ENCODE assay signal across 8 cellular contexts in the genomic region with DNA sequence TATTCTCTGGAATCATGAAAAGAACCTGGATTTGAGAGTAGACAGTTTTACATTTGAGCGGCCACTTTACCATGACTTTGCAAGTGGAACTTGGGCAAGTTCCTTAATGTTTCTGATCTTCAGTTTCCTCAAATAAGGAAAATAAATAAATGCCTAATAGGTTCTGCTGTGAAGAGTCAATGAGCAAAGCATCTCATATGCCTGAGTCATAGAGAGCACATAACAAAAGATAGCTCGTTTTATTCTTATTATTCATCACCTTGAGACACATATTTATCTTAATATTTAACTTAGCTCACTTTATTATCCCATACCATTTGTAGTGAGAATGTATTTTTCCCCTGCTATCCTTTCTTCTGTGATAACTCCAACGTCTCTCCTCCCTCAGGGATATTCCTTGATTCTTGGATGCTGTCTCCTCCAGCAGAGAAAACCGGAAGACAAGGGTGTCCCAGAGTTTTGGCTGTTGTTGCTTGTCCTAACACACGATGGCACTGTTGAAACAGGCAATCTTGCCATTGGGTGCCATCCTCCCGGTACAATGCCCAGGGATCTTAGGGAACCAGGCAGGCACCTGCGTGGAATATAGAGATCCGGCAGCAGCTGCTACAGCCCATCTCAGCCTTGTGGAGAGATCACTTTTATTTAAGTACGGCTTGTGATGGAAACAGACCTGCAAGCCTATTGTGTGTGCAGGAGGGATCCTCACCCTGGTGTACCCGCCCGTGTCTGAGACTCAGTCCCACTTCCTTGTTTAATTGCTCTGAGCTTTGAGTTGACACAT.
DNase-seq lines count a peak whose midpoint lies in the region; ATAC-seq and FAIRE-seq lines count a peak whose summit lies in the region.

No MANE protein-coding gene starts in this region.

- ATAC-seq in GM21360 (IDR thresholded peaks at IDR 0.05; ENCODE audit: unreplicated experiment) (peak; percentile 51), GM18858 (IDR thresholded peaks at IDR 0.05; ENCODE audit: unreplicated experiment) (no peak)

- FAIRE-seq in islet of Langerhans (lab: Jason Lieb, UNC) = peak; percentile 13

- peak in 12 of 14 donors; percentile 9 to 85 (median 42) for DNase-seq in C1 segment of cervical spinal cord (lab: John Stamatoyannopoulos, UW)
- DNase-seq in NCI-H1694 (lab: John Stamatoyannopoulos, UW) = peak; percentile 85
- DNase-seq in SW 1271 (lab: John Stamatoyannopoulos, UW) = peak; percentile 46 to 81
- DNase-seq in cerebellar cortex (ENCODE audit: low spot score) = peak; percentile 94
- peak; percentile 48 for DNase-seq in stimulated activated CD4-positive, alpha-beta T cell treated with anti-CD3 and anti-CD28 coated beads, Interleukin-4, amount 100 ng/mL, for 24 hours

Comparison
In these comparisons a context has a peak if more than half of its experiments do, and no peak if none do; other contexts are left out.
1. DNase-seq: peak in every context shown above with its lines; median percentile 94 in cerebellar cortex; 85 in NCI-H1694; 64 in SW 1271; 48 in stimulated activated CD4-positive, alpha-beta T cell treated with anti-CD3 and anti-CD28 coated beads, Interleukin-4, amount 100 ng/mL, for 24 hours; 42 in C1 segment of cervical spinal cord.